25 cellular contexts compared by ENCODE assay signal in the genomic region with DNA sequence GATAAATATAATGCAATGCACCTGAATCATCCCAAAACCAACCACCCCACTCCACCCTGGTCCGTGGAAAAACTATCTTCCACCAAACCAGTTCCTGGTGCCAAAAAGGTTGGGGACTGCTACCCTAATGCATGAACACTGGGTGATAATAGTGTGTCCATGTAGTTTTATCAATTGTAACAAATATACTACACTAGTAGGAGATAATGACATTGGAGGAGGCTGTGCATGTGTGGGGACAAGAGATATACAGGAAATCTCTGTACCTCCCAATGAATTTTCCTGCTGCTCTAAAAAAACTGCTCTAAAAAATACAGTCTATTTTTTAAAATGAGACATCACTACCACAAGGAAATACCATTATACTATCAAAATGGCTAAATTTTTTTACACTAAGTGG.
"Had no signal": no experiment of that assay in that cellular context is flagged by ENCODE, and none has a peak within 500 bp of the region (broad histone marks: within the 10 kb centered on the region; RNA-seq: fewer than 3 reads in every experiment).

No MANE protein-coding gene starts in this region.

- H3K9me3 ChIP-seq: esophagus squamous epithelium, gastrocnemius medialis, lower lobe of right lung had no signal

- FAIRE-seq: colon, endothelial cell of umbilical vein, islet of Langerhans, keratinocyte had no signal

- H3K4me1 ChIP-seq: esophagus squamous epithelium, left lung, lower lobe of right lung had no signal

- H3K4me3 Mint-ChIP-seq: mesothelial cell of epicardium had no signal

- H3K4me3 ChIP-seq: coronary artery, dorsolateral prefrontal cortex, esophagus squamous epithelium, gastrocnemius medialis, heart right ventricle, left lung, lower lobe of right lung, mucosa of descending colon had no signal

- H3K36me3 ChIP-seq: esophagus squamous epithelium, lower lobe of right lung had no signal

- H3K27ac Mint-ChIP-seq: mesothelial cell of epicardium had no signal

- H3K27me3 ChIP-seq: dorsolateral prefrontal cortex, esophagus squamous epithelium, gastrocnemius medialis, heart right ventricle, left lung had no signal

- ATAC-seq: esophagus mucosa, gastrocnemius medialis, heart right ventricle, left cardiac atrium, left lung, left ventricle myocardium superior, lower lobe of right lung, mucosa of descending colon had no signal

- DNase-seq: dermis blood vessel endothelial cell; dorsolateral prefrontal cortex; effector CD4-positive, alpha-beta T cell; effector memory CD4-positive, alpha-beta T cell; esophagus squamous epithelium; foreskin fibroblast; foreskin melanocyte; gastrocnemius medialis; glutamatergic neuron; head of caudate nucleus; heart right ventricle; hippocampal formation; left cardiac atrium; left lung; left ventricle myocardium superior; lower lobe of right lung; mesenchymal stem cell; mucosa of descending colon had no signal

- H3K27ac ChIP-seq: coronary artery, dorsolateral prefrontal cortex, esophagus squamous epithelium, gastrocnemius medialis, heart right ventricle, left lung, lower lobe of right lung had no signal
